ENCODE assay signal across 16 cellular contexts in genomic region chr9:126298319-126298801, GRCh38. TPM values are rescaled to one million over a fixed set of nuclear protein-coding genes. Genes with fewer than 3 reads are reported as not detected.
DNase-seq lines count a peak whose midpoint lies in the region; ATAC-seq and TF ChIP-seq lines count a peak whose summit lies in the region.
"Had no signal": no experiment of that assay in that cellular context is flagged by ENCODE, and none has a peak within 500 bp of the region (broad histone marks: within the 10 kb centered on the region; RNA-seq: fewer than 3 reads in every experiment).

No MANE protein-coding gene starts in this region.

- intact Hi-C loops in left colon (cut with DNase I, micrococcal nuclease) (no loop called here), posterior cingulate gyrus (cut with DNase I) (no loop called here)
- intact Hi-C loops in CD4-positive, alpha-beta memory T cell (cut with micrococcal nuclease), result no loop called here

- H3K9me3 ChIP-seq in CD4-positive, alpha-beta memory T cell (ENCODE audit: control insufficient read depth in 1 of 2, low read length in 2 of 2), result no peaks in the 10 kb centered on the region
- H3K9me3 ChIP-seq: stomach had no signal

- H3K9me3 Mint-ChIP-seq in WTC11, result no peaks in the 10 kb centered on the region
- no peaks in the 10 kb centered on the region for H3K9me3 Mint-ChIP-seq in CD4-positive, alpha-beta memory T cell
- H3K9me3 Mint-ChIP-seq: activated naive CD8-positive, alpha-beta T cell treated with anti-CD3 and anti-CD28 coated beads for 36 hours; IgD-negative memory B cell; T-helper 2 cell treated with Interferon-gamma antibody and Interleukin-4, amounts not matched to agents 5 μg/mL and 100 μg/mL, for 36 hours had no signal

- H3K4me3 ChIP-seq in CD4-positive, alpha-beta memory T cell (ENCODE audit: low read length in 2 of 2), result no peak overlapping the region
- H3K4me3 ChIP-seq: cardiac muscle cell, stomach had no signal

- H3K4me1 ChIP-seq in CD4-positive, alpha-beta memory T cell (ENCODE audit: insufficient read depth, low read length), result no peaks in the 10 kb centered on the region
- H3K4me1 ChIP-seq: stomach had no signal

- H3K36me3 Mint-ChIP-seq in WTC11, result no peaks in the 10 kb centered on the region
- H3K36me3 Mint-ChIP-seq in CD4-positive, alpha-beta memory T cell, result no peaks in the 10 kb centered on the region
- H3K36me3 Mint-ChIP-seq: activated naive CD8-positive, alpha-beta T cell treated with anti-CD3 and anti-CD28 coated beads for 36 hours; IgD-negative memory B cell had no signal

- no peaks in the 10 kb centered on the region for H3K27me3 Mint-ChIP-seq in WTC11 (ENCODE audit: low read depth)
- H3K27me3 Mint-ChIP-seq in CD4-positive, alpha-beta memory T cell, result peaks cover 5 to 8% of the 10 kb centered on the region in 2 donors
- H3K27me3 Mint-ChIP-seq: activated naive CD8-positive, alpha-beta T cell treated with anti-CD3 and anti-CD28 coated beads for 36 hours had no signal

- no peak for TF ChIP-seq CTCF in WTC11 (IDR thresholded peaks at IDR 0.05)

- ATAC-seq in WTC11 (peak; percentile 27; the same call in 1 of the 2 replicates), left colon (peak; percentile 95), HG02588 (IDR thresholded peaks at IDR 0.05; ENCODE audit: unreplicated experiment) (no peak), GM18498 (IDR thresholded peaks at IDR 0.05; ENCODE audit: unreplicated experiment) (no peak)

- H3K4me1 Mint-ChIP-seq in WTC11, result no peaks in the 10 kb centered on the region; the same call in 1 of the 2 replicates
- H3K4me1 Mint-ChIP-seq in CD4-positive, alpha-beta memory T cell, result peaks cover 2 to 5% (median 4%) of the 10 kb centered on the region in 4 donors
- H3K4me1 Mint-ChIP-seq: IgD-negative memory B cell had no signal

- H3K27ac ChIP-seq in CD4-positive, alpha-beta memory T cell (ENCODE audit: low read depth, low read length), result no peak overlapping the region
- H3K27ac ChIP-seq: cardiac muscle cell, stomach had no signal

- H3K36me3 ChIP-seq in CD4-positive, alpha-beta memory T cell (ENCODE audit: insufficient read depth, low read length), result no peaks in the 10 kb centered on the region
- H3K36me3 ChIP-seq: cardiac muscle cell, stomach had no signal

- H3K27ac Mint-ChIP-seq in WTC11, result no peak overlapping the region
- no peak overlapping the region for H3K27ac Mint-ChIP-seq in CD4-positive, alpha-beta memory T cell
- H3K27ac Mint-ChIP-seq: activated naive CD8-positive, alpha-beta T cell treated with anti-CD3 and anti-CD28 coated beads for 36 hours; IgD-negative memory B cell; T-helper 2 cell treated with Interferon-gamma antibody and Interleukin-4, amounts not matched to agents 5 μg/mL and 100 μg/mL, for 36 hours had no signal

- POLR2A ChIA-PET in WTC11 (lab: Charles Lee) (no interaction called here), HEK293T (lab: Yijun Ruan, JAX) (no interaction called here)
- POLR2A ChIA-PET in CD4-positive, alpha-beta memory T cell (lab: Charles Lee; ENCODE audit: partially characterized antibody), result no interaction called here

- DNase-seq in ELF-1 (ENCODE audit: low read depth, low spot score) (peak; percentile 11), WTC11 (ENCODE audit: low spot score) (peak; percentile 28), left colon (peak; percentile 63), posterior cingulate gyrus (peak; percentile 62 to 97 (median 74)), HEK293T (ENCODE audit: extremely low spot score) (no peak)
- DNase-seq in CD4-positive, alpha-beta memory T cell, result no peak
- DNase-seq: activated naive CD8-positive, alpha-beta T cell treated with anti-CD3 and anti-CD28 coated beads for 36 hours; activated T-cell treated with anti-CD3 and anti-CD28 coated beads, Interleukin-2, amount 50 U/mL, for 1 hour; NCI-H1417 treated with DMSO at 0.1 percent for 48 hours; Right ventricle myocardium superior; stomach had no signal

- no peaks in the 10 kb centered on the region for H3K27me3 ChIP-seq in CD4-positive, alpha-beta memory T cell (ENCODE audit: insufficient read depth, low read length)
- H3K27me3 ChIP-seq: cardiac muscle cell had no signal

- no peak overlapping the region for H3K4me3 Mint-ChIP-seq in WTC11
- H3K4me3 Mint-ChIP-seq in CD4-positive, alpha-beta memory T cell, result no peak overlapping the region
- H3K4me3 Mint-ChIP-seq: activated naive CD8-positive, alpha-beta T cell treated with anti-CD3 and anti-CD28 coated beads for 36 hours; IgD-negative memory B cell; T-helper 2 cell treated with Interferon-gamma antibody and Interleukin-4, amounts not matched to agents 5 μg/mL and 100 μg/mL, for 36 hours had no signal

- CTCF ChIA-PET in WTC11 (lab: Charles Lee) (interaction anchor here (0.6 to 2.2 kb wide), 6 partner anchors 38 to 202 kb away, joined by 3 to 15 read pairs (median 5); no protein-coding TSS in a partner anchor), HEK293T (lab: Yijun Ruan, JAX) (interaction anchor here (0.6 kb wide), 1 partner anchor 199 kb away, joined by 3 read pairs; no protein-coding TSS in a partner anchor)
- CTCF ChIA-PET in CD4-positive, alpha-beta memory T cell (lab: Charles Lee; ENCODE audit: partially characterized antibody), result interaction anchor here (1.6 to 1.8 kb wide), 3 partner anchors 100 to 193 kb away, joined by 5 to 6 read pairs (median 6); no protein-coding TSS in a partner anchor

TF ChIP-seq in WTC11, 78 proteins besides CTCF, POLR2A, EP300 and RAD21 (continues in another document):
- TF ChIP-seq GTF2I (CRISPR knock-in tag; conservative IDR thresholded peaks at IDR 0.05), result no peak
- no peak for TF ChIP-seq TEAD1 (CRISPR knock-in tag; IDR thresholded peaks at IDR 0.05)
- no peak for TF ChIP-seq SP1 (CRISPR knock-in tag; conservative IDR thresholded peaks at IDR 0.05)
- no peak for TF ChIP-seq MYBL2 (CRISPR knock-in tag; IDR thresholded peaks at IDR 0.05)
- TF ChIP-seq ZBTB21 (CRISPR knock-in tag; IDR thresholded peaks at IDR 0.05; ENCODE audit: borderline replicate concordance), result no peak
- no peak for TF ChIP-seq NFE2L1 (CRISPR knock-in tag; IDR thresholded peaks at IDR 0.05)
- no peak for TF ChIP-seq ZBTB43 (CRISPR knock-in tag; IDR thresholded peaks at IDR 0.05)
- TF ChIP-seq ZNF512 (CRISPR knock-in tag; IDR thresholded peaks at IDR 0.05; ENCODE audit: borderline replicate concordance), result no peak

TF ChIP-seq in HEK293T, 16 proteins besides CTCF, POLR2A, EP300 and RAD21:
- TF ChIP-seq SP1 (IDR thresholded peaks at IDR 0.05) (no peak), PKNOX1 (IDR thresholded peaks at IDR 0.05) (no peak), BHLHE40 (IDR thresholded peaks at IDR 0.05; ENCODE audit: borderline replicate concordance) (no peak), ARNT (IDR thresholded peaks at IDR 0.05) (no peak), ELF4 (IDR thresholded peaks at IDR 0.05) (no peak), FOXK2 (IDR thresholded peaks at IDR 0.05) (no peak), TARDBP (IDR thresholded peaks at IDR 0.05) (no peak), LEF1 (IDR thresholded peaks at IDR 0.05; ENCODE audit: borderline replicate concordance) (no peak), FOXA1 (IDR thresholded peaks at IDR 0.05) (no peak), SUZ12 (IDR thresholded peaks at IDR 0.05) (no peak), CTBP1 (IDR thresholded peaks at IDR 0.05; ENCODE audit: borderline replicate concordance) (no peak), L3MBTL2 (conservative IDR thresholded peaks at IDR 0.05) (no peak), FOXM1 (IDR thresholded peaks at IDR 0.05; ENCODE audit: borderline replicate concordance) (no peak)

RNA-seq across cellular contexts. Expression of gene MVB12B, which starts 28.3 kb away (rescaled TPM):
- total RNA-seq in WTC11 (2021) (4.9 to 5.7 TPM (median 5.5 TPM) in 3 replicates), left colon (10 to 100 TPM; 16.1 to 17.2 TPM)
- 1 to 10 TPM; 6.0 to 6.5 TPM for total RNA-seq in CD4-positive, alpha-beta memory T cell
- polyA plus RNA-seq in CD4-positive, alpha-beta memory T cell, result 1 to 10 TPM in 1 of 2 donors, under 1 TPM in 1; 0.30 to 3.7 TPM

Comparison
In these comparisons a context has a peak if more than half of its experiments do, and no peak if none do; other contexts are left out.
1. DNase-seq: peak in ELF-1 (single experiment), WTC11 (single experiment), left colon (2 of 2) and posterior cingulate gyrus (10 of 10); none in CD4-positive, alpha-beta memory T cell (0 of 5) and HEK293T (single experiment).
2. ATAC-seq: peak in WTC11 (single experiment) and left colon (single experiment); none in HG02588 (single experiment) and GM18498 (single experiment).